20 cellular contexts compared by ENCODE assay signal in the genomic region with DNA sequence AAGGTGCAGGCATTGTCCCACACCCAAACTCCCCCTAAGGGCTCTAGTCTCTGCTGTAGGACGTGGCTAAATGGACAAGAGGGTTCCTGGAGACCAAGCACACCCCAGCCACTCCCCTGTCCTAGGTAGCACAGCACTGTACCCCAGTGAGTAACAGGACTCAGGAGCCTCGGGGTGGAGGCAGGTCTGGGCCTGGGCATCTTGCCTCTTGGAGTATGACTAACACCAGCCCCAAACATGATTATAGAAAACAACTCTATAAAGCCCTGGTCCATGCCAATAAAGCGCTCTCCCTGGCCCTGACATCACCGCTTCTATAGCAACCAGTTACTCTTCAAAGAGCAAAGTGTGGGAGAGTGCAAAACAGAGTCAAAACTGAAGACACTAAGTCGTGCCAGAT.
DNase-seq lines count a peak whose midpoint lies in the region; ATAC-seq and TF ChIP-seq lines count a peak whose summit lies in the region.
"Had no signal": no experiment of that assay in that cellular context is flagged by ENCODE, and none has a peak within 500 bp of the region (broad histone marks: within the 10 kb centered on the region; RNA-seq: fewer than 3 reads in every experiment).

No MANE protein-coding gene starts in this region.

- TF ChIP-seq POLR2A in vagina (IDR thresholded peaks at IDR 0.05) (no peak), uterus (IDR thresholded peaks at IDR 0.05) (no peak)

- DNase-seq in HT1080 (ENCODE audit: low read depth) (peak; percentile 20), RWPE1 (ENCODE audit: low spot score) (peak; percentile 15), foreskin keratinocyte (peak in 1 of 2 donors; percentile 18), vagina (ENCODE audit: extremely low spot score in 2 of 2) (no peak), uterus (no peak)
- DNase-seq: BE2C; CD8-positive, alpha-beta memory T cell; DMS153; DND-41; H9; NCI-H1694; NCI-H2029 treated with DMSO at 0.1 percent for 48 hours; NCI-H2227 treated with DMSO at 0.1 percent for 48 hours; NCI-H510A; NCI-H69; Peyer's patch; SIG-M5 had no signal

- H3K27ac ChIP-seq in RWPE1 (no peak overlapping the region), foreskin keratinocyte (no peak overlapping the region), vagina (peak overlapping the region; percentile 64), uterus (no peak overlapping the region)
- H3K27ac ChIP-seq: Peyer's patch, SK-N-MC had no signal

- peaks cover 3% of the 10 kb centered on the region for H3K4me1 ChIP-seq in foreskin keratinocyte
- H3K4me1 ChIP-seq in vagina, result peaks cover 25% of the 10 kb centered on the region
- H3K4me1 ChIP-seq in uterus, result no peaks in the 10 kb centered on the region
- H3K4me1 ChIP-seq: BE2C, Peyer's patch had no signal

- intact Hi-C loops in vagina (cut with DNase I) (no loop called here), uterus (cut with DNase I; ENCODE audit: low total_unique reads) (no loop called here)

- POLR2A ChIA-PET in RWPE1 (lab: Yijun Ruan, JAX; ENCODE audit: low non-redundant PET), result no interaction called here

- no peaks in the 10 kb centered on the region for H3K9me3 ChIP-seq in vagina
- H3K9me3 ChIP-seq in uterus, result no peaks in the 10 kb centered on the region
- H3K9me3 ChIP-seq: BE2C, Peyer's patch had no signal

- ATAC-seq in foreskin keratinocyte (peak; percentile 99), HG03439 (IDR thresholded peaks at IDR 0.05; ENCODE audit: unreplicated experiment) (no peak), HG02970 (IDR thresholded peaks at IDR 0.05; ENCODE audit: low FRiP score, unreplicated experiment) (no peak)

- H3K27me3 ChIP-seq in foreskin keratinocyte, result no peaks in the 10 kb centered on the region
- no peaks in the 10 kb centered on the region for H3K27me3 ChIP-seq in vagina
- no peaks in the 10 kb centered on the region for H3K27me3 ChIP-seq in uterus
- H3K27me3 ChIP-seq: BE2C, Peyer's patch had no signal

- no peak overlapping the region for H3K4me3 ChIP-seq in vagina
- H3K4me3 ChIP-seq in uterus, result no peak overlapping the region
- H3K4me3 ChIP-seq: Peyer's patch, SK-N-MC had no signal

- H3K36me3 ChIP-seq in vagina (no peaks in the 10 kb centered on the region), uterus (no peaks in the 10 kb centered on the region)
- H3K36me3 ChIP-seq: BE2C, Peyer's patch had no signal

- CTCF ChIA-PET in RWPE1 (lab: Yijun Ruan, JAX), result no interaction called here

- no peak for TF ChIP-seq CTCF in RWPE1 (conservative IDR thresholded peaks at IDR 0.05; ENCODE audit: low read depth)
- TF ChIP-seq CTCF in foreskin keratinocyte (conservative IDR thresholded peaks at IDR 0.05), result no peak
- no peak for TF ChIP-seq CTCF in vagina (IDR thresholded peaks at IDR 0.05)
- no peak for TF ChIP-seq CTCF in uterus (IDR thresholded peaks at IDR 0.05)

Comparison
In these comparisons a context has a peak if more than half of its experiments do, and no peak if none do; other contexts are left out.
1. DNase-seq: peak in HT1080 (single experiment) and RWPE1 (single experiment); none in vagina (0 of 2) and uterus (0 of 2).